1 cellular context compared by ENCODE assay signal in the genomic region with DNA sequence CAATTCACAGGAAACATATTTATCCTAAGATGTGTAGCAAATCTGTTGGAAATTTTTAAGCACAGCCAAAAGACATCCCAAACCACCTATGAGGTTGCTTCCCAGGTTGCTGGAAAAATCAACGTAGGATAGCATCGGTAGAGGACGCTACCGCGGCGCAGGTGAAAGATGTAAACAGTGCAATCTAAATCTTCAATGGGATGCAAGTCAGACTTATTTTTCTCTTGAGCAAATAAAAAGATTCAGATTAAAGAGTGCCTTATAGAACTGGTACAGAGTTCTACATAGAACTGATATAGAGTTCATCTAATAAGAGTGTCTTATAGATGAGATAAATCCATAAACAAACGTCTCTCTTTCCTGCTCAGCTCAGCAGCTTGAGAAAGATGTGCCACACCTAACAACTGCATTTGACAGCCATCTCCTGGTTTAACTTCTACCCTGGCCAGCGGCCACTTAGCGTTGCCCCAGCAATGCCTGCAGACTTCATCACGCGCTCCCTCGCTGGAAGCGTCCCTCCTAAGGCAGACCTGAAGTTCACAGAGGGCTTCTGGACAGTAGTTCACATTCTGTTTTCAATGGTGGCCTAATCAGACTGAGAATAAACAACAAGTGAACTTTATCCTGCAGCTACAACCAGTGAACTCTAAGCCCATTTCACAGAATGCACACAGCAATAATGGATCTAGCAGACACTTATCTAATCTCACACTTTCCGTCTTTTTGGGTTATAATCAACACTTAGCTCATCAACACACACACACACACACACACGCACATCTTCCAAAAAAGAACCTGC.
TF ChIP-seq lines count a peak whose summit lies in the region.

No MANE protein-coding gene starts in this region.

TF ChIP-seq in HepG2, 621 proteins besides CTCF, POLR2A, EP300 and RAD21 (continued from another document and continues in another):
- TF ChIP-seq, protein P1, sequence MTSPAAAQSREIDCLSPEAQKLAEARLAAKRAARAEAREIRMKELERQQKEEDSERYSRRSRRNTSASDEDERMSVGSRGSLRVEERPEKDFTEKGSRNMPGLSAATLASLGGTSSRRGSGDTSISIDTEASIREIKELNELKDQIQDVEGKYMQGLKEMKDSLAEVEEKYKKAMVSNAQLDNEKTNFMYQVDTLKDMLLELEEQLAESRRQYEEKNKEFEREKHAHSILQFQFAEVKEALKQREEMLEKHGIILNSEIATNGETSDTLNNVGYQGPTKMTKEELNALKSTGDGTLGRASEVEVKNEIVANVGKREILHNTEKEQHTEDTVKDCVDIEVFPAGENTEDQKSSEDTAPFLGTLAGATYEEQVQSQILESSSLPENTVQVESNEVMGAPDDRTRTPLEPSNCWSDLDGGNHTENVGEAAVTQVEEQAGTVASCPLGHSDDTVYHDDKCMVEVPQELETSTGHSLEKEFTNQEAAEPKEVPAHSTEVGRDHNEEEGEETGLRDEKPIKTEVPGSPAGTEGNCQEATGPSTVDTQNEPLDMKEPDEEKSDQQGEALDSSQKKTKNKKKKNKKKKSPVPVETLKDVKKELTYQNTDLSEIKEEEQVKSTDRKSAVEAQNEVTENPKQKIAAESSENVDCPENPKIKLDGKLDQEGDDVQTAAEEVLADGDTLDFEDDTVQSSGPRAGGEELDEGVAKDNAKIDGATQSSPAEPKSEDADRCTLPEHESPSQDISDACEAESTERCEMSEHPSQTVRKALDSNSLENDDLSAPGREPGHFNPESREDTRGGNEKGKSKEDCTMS (CRISPR knock-in tag; conservative IDR thresholded peaks at IDR 0.05), result no peak
- TF ChIP-seq MLLT10 (CRISPR knock-in tag; IDR thresholded peaks at IDR 0.05) (no peak), ZNF570 (CRISPR knock-in tag; IDR thresholded peaks at IDR 0.05; ENCODE audit: borderline replicate concordance) (no peak), TFDP2 (CRISPR knock-in tag; IDR thresholded peaks at IDR 0.05) (no peak), ZNF512 (CRISPR knock-in tag; IDR thresholded peaks at IDR 0.05) (no peak), DR1 (CRISPR knock-in tag; IDR thresholded peaks at IDR 0.05) (no peak), CBFB (CRISPR knock-in tag; IDR thresholded peaks at IDR 0.05) (no peak), ZNF484 (CRISPR knock-in tag; IDR thresholded peaks at IDR 0.05; ENCODE audit: borderline replicate concordance, low read depth) (no peak), ZBTB21 (CRISPR knock-in tag; IDR thresholded peaks at IDR 0.05) (0 out of 2 replicates have a peak, but pooled peaks have one; percentile 27), SALL2 (CRISPR knock-in tag; IDR thresholded peaks at IDR 0.05) (no peak; the same call in 1 of the 2 replicates), CCDC6 (CRISPR knock-in tag; IDR thresholded peaks at IDR 0.05) (no peak), HOXA5 (CRISPR knock-in tag; IDR thresholded peaks at IDR 0.05) (no peak), SRSF9 (IDR thresholded peaks at IDR 0.05; ENCODE audit: borderline replicate concordance, insufficient read depth, low read depth, low read length, poor library complexity, severe bottlenecking) (no peak), ZNF280B (CRISPR knock-in tag; IDR thresholded peaks at IDR 0.05; ENCODE audit: borderline replicate concordance) (no peak), PRMT3 (CRISPR knock-in tag; IDR thresholded peaks at IDR 0.05; ENCODE audit: borderline replicate concordance, low read depth) (0 out of 2 replicates have a peak, but pooled peaks have one; percentile 55), BCL3 (CRISPR knock-in tag; IDR thresholded peaks at IDR 0.05) (no peak), HOXA7 (CRISPR knock-in tag; IDR thresholded peaks at IDR 0.05) (no peak), SAFB2 (CRISPR knock-in tag; IDR thresholded peaks at IDR 0.05; ENCODE audit: borderline replicate concordance, low read depth) (no peak), TOPORS (CRISPR knock-in tag; IDR thresholded peaks at IDR 0.05) (no peak), ZNF746 (CRISPR knock-in tag; IDR thresholded peaks at IDR 0.05) (no peak), FOSL2 (CRISPR knock-in tag; IDR thresholded peaks at IDR 0.05) (0 out of 2 replicates have a peak, but pooled peaks have one; percentile 36), ZNF451 (CRISPR knock-in tag; IDR thresholded peaks at IDR 0.05) (no peak), ZNF33B (CRISPR knock-in tag; IDR thresholded peaks at IDR 0.05) (no peak), MAZ (IDR thresholded peaks at IDR 0.05; ENCODE audit: borderline replicate concordance, low read depth, low read length) (no peak), MAZ (CRISPR knock-in tag; IDR thresholded peaks at IDR 0.05; ENCODE audit: low read depth) (no peak; the same call in none of the 2 replicates), ZKSCAN1 (IDR thresholded peaks at IDR 0.05; ENCODE audit: low read length) (no peak), AGO1 (IDR thresholded peaks at IDR 0.05; ENCODE audit: low read depth, low read length, poor library complexity, severe bottlenecking) (no peak), ZSCAN21 (CRISPR knock-in tag; IDR thresholded peaks at IDR 0.05; ENCODE audit: borderline replicate concordance) (no peak)
- TF ChIP-seq, protein P2, sequence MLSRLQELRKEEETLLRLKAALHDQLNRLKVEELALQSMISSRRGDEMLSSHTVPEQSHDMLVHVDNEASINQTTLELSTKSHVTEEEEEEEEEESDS (CRISPR knock-in tag; IDR thresholded peaks at IDR 0.05; ENCODE audit: borderline replicate concordance), result no peak
- TF ChIP-seq, protein P3, sequence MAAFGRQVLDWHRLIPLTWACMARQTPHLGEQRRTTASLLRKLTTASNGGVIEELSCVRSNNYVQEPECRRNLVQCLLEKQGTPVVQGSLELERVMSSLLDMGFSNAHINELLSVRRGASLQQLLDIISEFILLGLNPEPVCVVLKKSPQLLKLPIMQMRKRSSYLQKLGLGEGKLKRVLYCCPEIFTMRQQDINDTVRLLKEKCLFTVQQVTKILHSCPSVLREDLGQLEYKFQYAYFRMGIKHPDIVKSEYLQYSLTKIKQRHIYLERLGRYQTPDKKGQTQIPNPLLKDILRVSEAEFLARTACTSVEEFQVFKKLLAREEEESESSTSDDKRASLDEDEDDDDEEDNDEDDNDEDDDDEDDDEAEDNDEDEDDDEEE (CRISPR knock-in tag; IDR thresholded peaks at IDR 0.05), result no peak
- TF ChIP-seq, protein P4, sequence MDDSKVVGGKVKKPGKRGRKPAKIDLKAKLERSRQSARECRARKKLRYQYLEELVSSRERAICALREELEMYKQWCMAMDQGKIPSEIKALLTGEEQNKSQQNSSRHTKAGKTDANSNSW (CRISPR knock-in tag; IDR thresholded peaks at IDR 0.05; ENCODE audit: borderline replicate concordance), result no peak
- TF ChIP-seq, protein P5, sequence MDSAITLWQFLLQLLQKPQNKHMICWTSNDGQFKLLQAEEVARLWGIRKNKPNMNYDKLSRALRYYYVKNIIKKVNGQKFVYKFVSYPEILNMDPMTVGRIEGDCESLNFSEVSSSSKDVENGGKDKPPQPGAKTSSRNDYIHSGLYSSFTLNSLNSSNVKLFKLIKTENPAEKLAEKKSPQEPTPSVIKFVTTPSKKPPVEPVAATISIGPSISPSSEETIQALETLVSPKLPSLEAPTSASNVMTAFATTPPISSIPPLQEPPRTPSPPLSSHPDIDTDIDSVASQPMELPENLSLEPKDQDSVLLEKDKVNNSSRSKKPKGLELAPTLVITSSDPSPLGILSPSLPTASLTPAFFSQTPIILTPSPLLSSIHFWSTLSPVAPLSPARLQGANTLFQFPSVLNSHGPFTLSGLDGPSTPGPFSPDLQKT (CRISPR knock-in tag; IDR thresholded peaks at IDR 0.05; ENCODE audit: borderline replicate concordance), result no peak
- TF ChIP-seq, protein P6, sequence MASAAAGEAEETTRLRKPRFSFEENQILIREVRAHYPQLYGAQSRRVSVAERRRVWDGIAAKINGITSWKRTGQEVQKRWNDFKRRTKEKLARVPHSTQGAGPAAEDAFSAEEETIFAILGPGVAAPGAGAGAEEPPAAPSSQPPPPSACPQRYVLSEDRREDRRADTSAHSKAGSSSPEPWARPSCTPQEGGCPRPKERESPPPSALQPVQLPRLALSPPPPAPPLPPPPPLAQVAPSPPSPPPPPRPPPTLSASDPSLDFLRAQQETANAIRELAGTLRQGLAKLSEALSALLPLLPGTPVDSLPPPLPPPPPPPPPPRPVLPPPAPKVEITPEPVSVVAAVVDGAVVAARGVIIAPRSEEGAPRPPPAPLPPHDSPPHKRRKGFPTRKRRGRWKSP (CRISPR knock-in tag; IDR thresholded peaks at IDR 0.05), result no peak
- TF ChIP-seq, protein P7, sequence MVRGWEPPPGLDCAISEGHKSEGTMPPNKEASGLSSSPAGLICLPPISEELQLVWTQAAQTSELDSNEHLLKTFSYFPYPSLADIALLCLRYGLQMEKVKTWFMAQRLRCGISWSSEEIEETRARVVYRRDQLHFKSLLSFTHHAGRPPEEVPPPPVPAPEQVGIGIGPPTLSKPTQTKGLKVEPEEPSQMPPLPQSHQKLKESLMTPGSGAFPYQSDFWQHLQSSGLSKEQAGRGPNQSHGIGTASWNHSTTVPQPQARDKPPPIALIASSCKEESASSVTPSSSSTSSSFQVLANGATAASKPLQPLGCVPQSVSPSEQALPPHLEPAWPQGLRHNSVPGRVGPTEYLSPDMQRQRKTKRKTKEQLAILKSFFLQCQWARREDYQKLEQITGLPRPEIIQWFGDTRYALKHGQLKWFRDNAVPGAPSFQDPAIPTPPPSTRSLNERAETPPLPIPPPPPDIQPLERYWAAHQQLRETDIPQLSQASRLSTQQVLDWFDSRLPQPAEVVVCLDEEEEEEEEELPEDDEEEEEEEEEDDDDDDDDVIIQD (CRISPR knock-in tag; IDR thresholded peaks at IDR 0.05; ENCODE audit: low read depth), result no peak
